2 cellular contexts compared by ENCODE assay signal in genomic region chr3:61868499-61868898, GRCh38.
TF ChIP-seq lines count a peak whose summit lies in the region.

No MANE protein-coding gene starts in this region.

TF ChIP-seq in HepG2, 621 proteins besides CTCF, POLR2A, EP300 and RAD21:
- peak; percentile 84 for TF ChIP-seq MAFF (IDR thresholded peaks at IDR 0.05; ENCODE audit: low read depth, low read length)
- TF ChIP-seq ZNF205 (CRISPR knock-in tag; IDR thresholded peaks at IDR 0.05) = no peak
- TF ChIP-seq MLX (CRISPR knock-in tag; IDR thresholded peaks at IDR 0.05) = no peak
- no peak for TF ChIP-seq IRX3 (CRISPR knock-in tag; IDR thresholded peaks at IDR 0.05; ENCODE audit: borderline replicate concordance, low read depth)
- TF ChIP-seq CBX1 (IDR thresholded peaks at IDR 0.05; ENCODE audit: low read depth) = no peak
- TF ChIP-seq HIVEP1 (CRISPR knock-in tag; IDR thresholded peaks at IDR 0.05) = no peak
- TF ChIP-seq MAFK (conservative IDR thresholded peaks at IDR 0.05 in 1 of 2, IDR thresholded peaks at IDR 0.05 in 1 of 2; ENCODE audit: low read length in 2 of 2) = peak; percentile 79 to 90
- no peak for TF ChIP-seq ZBTB1 (CRISPR knock-in tag; IDR thresholded peaks at IDR 0.05; ENCODE audit: borderline replicate concordance)
- TF ChIP-seq SMAD9 (CRISPR knock-in tag; IDR thresholded peaks at IDR 0.05) = no peak

TF ChIP-seq in GM12878, 131 proteins besides CTCF, POLR2A, EP300 and RAD21:
- TF ChIP-seq EED (IDR thresholded peaks at IDR 0.05; ENCODE audit: low read depth) (no peak), CBFB (IDR thresholded peaks at IDR 0.05; ENCODE audit: low read depth) (no peak), CBX5 (IDR thresholded peaks at IDR 0.05; ENCODE audit: low read depth) (no peak), USF2 (IDR thresholded peaks at IDR 0.05; ENCODE audit: borderline replicate concordance, low read depth, low read length) (no peak), KDM1A (IDR thresholded peaks at IDR 0.05; ENCODE audit: borderline replicate concordance) (no peak), BHLHE40 (IDR thresholded peaks at IDR 0.05; ENCODE audit: borderline replicate concordance in 1 of 2, low read depth in 2 of 2, low read length in 1 of 2) (no peak), CHD4 (IDR thresholded peaks at IDR 0.05) (no peak), NFYA (IDR thresholded peaks at IDR 0.05; ENCODE audit: borderline replicate concordance, low read depth, low read length) (no peak), SUZ12 (IDR thresholded peaks at IDR 0.05; ENCODE audit: unreplicated experiment) (no peak), HSF1 (IDR thresholded peaks at IDR 0.05; ENCODE audit: low read depth, low read length) (no peak), YY1 (IDR thresholded peaks at IDR 0.05; ENCODE audit: low read depth, low read length) (no peak), NFIC (IDR thresholded peaks at IDR 0.05; ENCODE audit: low read depth, low read length) (no peak), RUNX3 (IDR thresholded peaks at IDR 0.05; ENCODE audit: low read length) (no peak)
- TF ChIP-seq, protein P1, sequence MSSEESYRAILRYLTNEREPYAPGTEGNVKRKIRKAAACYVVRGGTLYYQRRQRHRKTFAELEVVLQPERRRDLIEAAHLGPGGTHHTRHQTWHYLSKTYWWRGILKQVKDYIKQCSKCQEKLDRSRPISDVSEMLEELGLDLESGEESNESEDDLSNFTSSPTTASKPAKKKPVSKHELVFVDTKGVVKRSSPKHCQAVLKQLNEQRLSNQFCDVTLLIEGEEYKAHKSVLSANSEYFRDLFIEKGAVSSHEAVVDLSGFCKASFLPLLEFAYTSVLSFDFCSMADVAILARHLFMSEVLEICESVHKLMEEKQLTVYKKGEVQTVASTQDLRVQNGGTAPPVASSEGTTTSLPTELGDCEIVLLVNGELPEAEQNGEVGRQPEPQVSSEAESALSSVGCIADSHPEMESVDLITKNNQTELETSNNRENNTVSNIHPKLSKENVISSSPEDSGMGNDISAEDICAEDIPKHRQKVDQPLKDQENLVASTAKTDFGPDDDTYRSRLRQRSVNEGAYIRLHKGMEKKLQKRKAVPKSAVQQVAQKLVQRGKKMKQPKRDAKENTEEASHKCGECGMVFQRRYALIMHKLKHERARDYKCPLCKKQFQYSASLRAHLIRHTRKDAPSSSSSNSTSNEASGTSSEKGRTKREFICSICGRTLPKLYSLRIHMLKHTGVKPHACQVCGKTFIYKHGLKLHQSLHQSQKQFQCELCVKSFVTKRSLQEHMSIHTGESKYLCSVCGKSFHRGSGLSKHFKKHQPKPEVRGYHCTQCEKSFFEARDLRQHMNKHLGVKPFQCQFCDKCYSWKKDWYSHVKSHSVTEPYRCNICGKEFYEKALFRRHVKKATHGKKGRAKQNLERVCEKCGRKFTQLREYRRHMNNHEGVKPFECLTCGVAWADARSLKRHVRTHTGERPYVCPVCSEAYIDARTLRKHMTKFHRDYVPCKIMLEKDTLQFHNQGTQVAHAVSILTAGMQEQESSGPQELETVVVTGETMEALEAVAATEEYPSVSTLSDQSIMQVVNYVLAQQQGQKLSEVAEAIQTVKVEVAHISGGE (CRISPR knock-in tag; IDR thresholded peaks at IDR 0.05) = no peak
